In genomic region chr20:17339000-17339399, GRCh38 we compare ENCODE assay signal across 20 cellular contexts.
DNase-seq lines count a peak whose midpoint lies in the region; ATAC-seq and TF ChIP-seq lines count a peak whose summit lies in the region.
"Had no signal": no experiment of that assay in that cellular context is flagged by ENCODE, and none has a peak within 500 bp of the region (broad histone marks: within the 10 kb centered on the region; RNA-seq: fewer than 3 reads in every experiment).

No MANE protein-coding gene starts in this region.

- TF ChIP-seq CTCF in CD8-positive, alpha-beta T cell (IDR thresholded peaks at IDR 0.05), result no peak

- no peak for ATAC-seq in stimulated activated naive CD8-positive, alpha-beta T cell treated with anti-CD3 and anti-CD28 coated beads, Interleukin-15, Interleukin-2, amounts not matched to agents 100 U/mL and 50 U/mL, for 24 hours
- no peak for ATAC-seq in CD8-positive, alpha-beta T cell
- ATAC-seq: Right ventricle myocardium inferior had no signal

- H3K27me3 ChIP-seq in CD8-positive, alpha-beta T cell (ENCODE audit: insufficient read depth, low read length), result no peaks in the 10 kb centered on the region
- H3K27me3 ChIP-seq: MG63, SJSA1 had no signal

- H3K27ac Mint-ChIP-seq in CD8-positive, alpha-beta T cell, result no peak overlapping the region
- H3K27ac Mint-ChIP-seq: T-helper 1 cell treated with Interleukin-12 subunit alpha and Interleukin-12 subunit beta and Interleukin-4 antibody, amounts not matched to agents 30 μg/mL and 1 μg/mL, for 36 hours had no signal

- no peak overlapping the region for H3K4me3 ChIP-seq in CD8-positive, alpha-beta T cell (ENCODE audit: low read depth, low read length)
- H3K4me3 ChIP-seq: MG63, SJSA1 had no signal

- POLR2A ChIA-PET in CD8-positive, alpha-beta T cell (lab: Charles Lee), result no interaction called here

- no peaks in the 10 kb centered on the region for H3K4me1 Mint-ChIP-seq in CD8-positive, alpha-beta T cell (ENCODE audit: low read depth)
- H3K4me1 Mint-ChIP-seq: CD8-positive, alpha-beta memory T cell had no signal

- no peak overlapping the region for H3K4me3 Mint-ChIP-seq in CD8-positive, alpha-beta T cell
- H3K4me3 Mint-ChIP-seq: CD8-positive, alpha-beta memory T cell; T-helper 1 cell treated with Interleukin-12 subunit alpha and Interleukin-12 subunit beta and Interleukin-4 antibody, amounts not matched to agents 30 μg/mL and 1 μg/mL, for 36 hours had no signal

- CTCF ChIA-PET in CD8-positive, alpha-beta T cell (lab: Charles Lee), result no interaction called here

- DNase-seq in DMS153 (lab: John Stamatoyannopoulos, UW) (peak; percentile 27), DMS153 treated with DMSO at 0.1 percent for 48 hours (lab: John Stamatoyannopoulos, UW; ENCODE audit: unreplicated experiment) (no peak), DMS79 treated with DMSO at 0.1 percent for 48 hours (lab: John Stamatoyannopoulos, UW) (peak; percentile 58), NCI-H510A (lab: John Stamatoyannopoulos, UW) (peak; percentile 9), left kidney (ENCODE audit: low read depth, low spot score) (peak; percentile 35), NCI-H1105 treated with DMSO at 0.1 percent for 48 hours (lab: John Stamatoyannopoulos, UW) (no peak)
- no peak for DNase-seq in stimulated activated naive CD8-positive, alpha-beta T cell treated with anti-CD3 and anti-CD28 coated beads, Interleukin-15, Interleukin-2, amounts not matched to agents 100 U/mL and 50 U/mL, for 24 hours
- DNase-seq in CD8-positive, alpha-beta T cell, result no peak
- DNase-seq: AML-193; C1 segment of cervical spinal cord; CD8-positive, alpha-beta memory T cell; H7; MG63; NCI-H1417 treated with DMSO at 0.1 percent for 48 hours; NCI-H1930; NCI-H524 treated with DMSO at 0.1 percent for 48 hours had no signal

- H3K9me3 Mint-ChIP-seq in CD8-positive, alpha-beta T cell, result no peaks in the 10 kb centered on the region
- H3K9me3 Mint-ChIP-seq: T-helper 1 cell treated with Interleukin-12 subunit alpha and Interleukin-12 subunit beta and Interleukin-4 antibody, amounts not matched to agents 30 μg/mL and 1 μg/mL, for 36 hours had no signal

- H3K4me1 ChIP-seq in CD8-positive, alpha-beta T cell (ENCODE audit: insufficient read depth, low read length), result no peaks in the 10 kb centered on the region
- H3K4me1 ChIP-seq: SJSA1 had no signal

- H3K9me3 ChIP-seq in CD8-positive, alpha-beta T cell (ENCODE audit: low read length), result no peaks in the 10 kb centered on the region
- H3K9me3 ChIP-seq: MG63, SJSA1 had no signal

- intact Hi-C loops in CD8-positive, alpha-beta T cell (cut with DNase I, micrococcal nuclease), result no loop called here

- H3K36me3 Mint-ChIP-seq in CD8-positive, alpha-beta T cell, result no peaks in the 10 kb centered on the region
- H3K36me3 Mint-ChIP-seq: CD8-positive, alpha-beta memory T cell had no signal

- H3K36me3 ChIP-seq in CD8-positive, alpha-beta T cell (ENCODE audit: insufficient read depth, low read length), result no peaks in the 10 kb centered on the region
- H3K36me3 ChIP-seq: MG63, SJSA1 had no signal

- H3K27ac ChIP-seq in CD8-positive, alpha-beta T cell (ENCODE audit: low read depth, low read length), result no peak overlapping the region
- H3K27ac ChIP-seq: 22Rv1, SJSA1 had no signal

- H3K27me3 Mint-ChIP-seq in CD8-positive, alpha-beta T cell (ENCODE audit: low read depth), result peaks cover 2% of the 10 kb centered on the region

Comparison
In these comparisons a context has a peak if more than half of its experiments do, and no peak if none do; other contexts are left out.
1. DNase-seq: peak in DMS153 (single experiment), DMS79 treated with DMSO at 0.1 percent for 48 hours (single experiment), NCI-H510A (single experiment) and left kidney (single experiment); none in DMS153 treated with DMSO at 0.1 percent for 48 hours (single experiment), stimulated activated naive CD8-positive, alpha-beta T cell treated with anti-CD3 and anti-CD28 coated beads, Interleukin-15, Interleukin-2, amounts not matched to agents 100 U/mL and 50 U/mL, for 24 hours (single experiment), CD8-positive, alpha-beta T cell (0 of 7) and NCI-H1105 treated with DMSO at 0.1 percent for 48 hours (single experiment).